Comparison of ENCODE assay signal across 8 cellular contexts in the genomic region with DNA sequence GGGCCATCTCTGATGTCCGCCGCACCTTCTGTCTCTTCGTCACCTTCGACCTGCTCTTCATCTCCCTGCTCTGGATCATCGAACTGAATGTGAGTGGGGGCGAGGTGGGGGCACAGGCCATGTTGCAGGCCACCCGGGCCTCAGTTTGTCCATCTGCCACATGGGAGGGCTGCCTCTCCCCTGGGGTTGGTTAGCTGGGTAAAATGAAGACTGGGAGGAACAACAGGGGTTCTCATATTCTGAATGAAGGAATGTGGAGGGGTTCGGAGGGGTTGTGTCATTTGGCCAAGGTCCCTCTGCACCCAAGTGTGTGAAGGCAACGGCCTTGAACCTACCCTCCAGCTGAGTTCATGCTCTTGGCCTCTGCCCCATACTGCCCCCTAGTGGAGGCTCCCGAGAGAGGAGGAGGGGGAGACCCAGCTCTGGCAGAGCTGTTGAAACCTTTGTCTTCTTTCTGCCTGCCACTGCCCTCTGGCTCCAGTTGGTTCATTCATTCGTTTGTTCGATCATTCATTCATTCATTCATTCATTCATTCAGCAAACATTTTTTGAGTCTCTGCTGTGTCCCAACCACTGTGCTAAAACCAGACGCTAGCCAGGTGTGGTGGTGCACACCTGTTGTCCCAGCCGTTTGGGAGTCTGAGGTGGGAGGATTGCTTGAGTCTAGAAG. TPM values are rescaled to one million over a fixed set of nuclear protein-coding genes. Genes with fewer than 3 reads are reported as not detected.
DNase-seq lines count a peak whose midpoint lies in the region; ATAC-seq, FAIRE-seq and TF ChIP-seq lines count a peak whose summit lies in the region.

No MANE protein-coding gene starts in this region.

- CTCF ChIA-PET in A549 (lab: Yijun Ruan, JAX) (interaction anchor here (0.7 to 48.4 kb wide), 17 partner anchors 31 to 521 kb away, joined by 3 to 1581 read pairs (median 7); a partner anchor contains a TSS), PC-9 (lab: Charles Lee) (interaction anchor here (0.6 to 2.4 kb wide), 4 partner anchors 32 to 371 kb away, joined by 3 to 7 read pairs (median 5); no protein-coding TSS in a partner anchor)

- no peaks in the 10 kb centered on the region for H3K79me2 ChIP-seq in PC-9 (ENCODE audit: low read depth)

- TF ChIP-seq EP300 in A549 (IDR thresholded peaks at IDR 0.05): no peak

- H3K4me2 ChIP-seq in A549 (no peak overlapping the region), PC-9 (no peak overlapping the region)

- no peaks in the 10 kb centered on the region for H3K36me3 ChIP-seq in PC-9 (ENCODE audit: low read depth)

- no peak for FAIRE-seq in A549 (lab: Jason Lieb, UNC)

- no peaks in the 10 kb centered on the region for H3F3A ChIP-seq in PC-9 (ENCODE audit: insufficient read depth, low read depth)

- no peak for TF ChIP-seq POLR2A in A549 (IDR thresholded peaks at IDR 0.05; ENCODE audit: low read length)

- H3K27me3 ChIP-seq in PC-9 (ENCODE audit: insufficient read depth, low read depth): no peaks in the 10 kb centered on the region

- no peak overlapping the region for H3K4me3 Mint-ChIP-seq in activated T-helper 1 cell treated with anti-CD3 and anti-CD28 coated beads, Interleukin-12 subunit alpha, Interleukin-12 subunit beta, Interleukin-2, Interleukin-4 antibody, amounts not matched to agents 30 ng/mL and 10 ng/mL and 1 ng/mL, durations not matched to agents 14 hours and 24 hours and 36 hours
- H3K4me3 Mint-ChIP-seq in osteocyte (ENCODE audit: unreplicated experiment) (no peak overlapping the region), type B pancreatic cell (no peak overlapping the region)

- H3K9me2 ChIP-seq in PC-9 (ENCODE audit: insufficient read depth): no peaks in the 10 kb centered on the region

- POLR2A ChIA-PET in A549 (lab: Yijun Ruan, JAX) (interaction anchor here (1.0 kb wide), 1 partner anchor 34 kb away, joined by 3 read pairs; a partner anchor contains a TSS), PC-9 (lab: Charles Lee; ENCODE audit: unreplicated experiment) (no interaction called here)

- TF ChIP-seq CTCF in A549 (IDR thresholded peaks at IDR 0.05): peak; percentile 90
- TF ChIP-seq CTCF in GM12875 (IDR thresholded peaks at IDR 0.05; ENCODE audit: borderline replicate concordance, insufficient read depth, low read depth, low read length): peak; percentile 95
- peak; percentile 90 for TF ChIP-seq CTCF in PC-9 (conservative IDR thresholded peaks at IDR 0.05)
- peak; percentile 77 for TF ChIP-seq CTCF in osteocyte (IDR thresholded peaks at IDR 0.05)
- TF ChIP-seq CTCF in type B pancreatic cell (conservative IDR thresholded peaks at IDR 0.05): peak; percentile 87

- H3K4me3 ChIP-seq in A549 (no peak overlapping the region), GM12875 (ENCODE audit: low read depth, low read length) (no peak overlapping the region), PC-9 (no peak overlapping the region)

- H3K4me1 ChIP-seq in A549 (no peaks in the 10 kb centered on the region), PC-9 (replicated peaks; ENCODE audit: insufficient read depth) (no peaks in the 10 kb centered on the region)

- TF ChIP-seq RAD21 in A549 (conservative IDR thresholded peaks at IDR 0.05 in 1 of 2, IDR thresholded peaks at IDR 0.05 in 1 of 2): peak; percentile 28 to 41; a peak in 3 of 5 replicates

- no peaks in the 10 kb centered on the region for H3K4me1 Mint-ChIP-seq in activated T-helper 1 cell treated with anti-CD3 and anti-CD28 coated beads, Interleukin-12 subunit alpha, Interleukin-12 subunit beta, Interleukin-2, Interleukin-4 antibody, amounts not matched to agents 30 ng/mL and 10 ng/mL and 1 ng/mL, durations not matched to agents 14 hours and 24 hours and 36 hours (ENCODE audit: low read depth)
- H3K4me1 Mint-ChIP-seq in osteocyte (ENCODE audit: unreplicated experiment): peaks cover 23% of the 10 kb centered on the region
- peaks cover 41% of the 10 kb centered on the region for H3K4me1 Mint-ChIP-seq in type B pancreatic cell (ENCODE audit: unreplicated experiment)

- H3K27ac Mint-ChIP-seq in activated T-helper 1 cell treated with anti-CD3 and anti-CD28 coated beads, Interleukin-12 subunit alpha, Interleukin-12 subunit beta, Interleukin-2, Interleukin-4 antibody, amounts not matched to agents 30 ng/mL and 10 ng/mL and 1 ng/mL, durations not matched to agents 14 hours and 24 hours and 36 hours: no peak overlapping the region
- no peak overlapping the region for H3K27ac Mint-ChIP-seq in osteocyte (ENCODE audit: unreplicated experiment)
- peak overlapping the region; percentile 50 for H3K27ac Mint-ChIP-seq in type B pancreatic cell

- no peaks in the 10 kb centered on the region for H3K9me3 Mint-ChIP-seq in activated T-helper 1 cell treated with anti-CD3 and anti-CD28 coated beads, Interleukin-12 subunit alpha, Interleukin-12 subunit beta, Interleukin-2, Interleukin-4 antibody, amounts not matched to agents 30 ng/mL and 10 ng/mL and 1 ng/mL, durations not matched to agents 14 hours and 24 hours and 36 hours
- H3K9me3 Mint-ChIP-seq in osteocyte (ENCODE audit: unreplicated experiment) (no peaks in the 10 kb centered on the region), type B pancreatic cell (no peaks in the 10 kb centered on the region)

- ATAC-seq in A549: peak; percentile 65 to 86; a peak in 5 of 6 replicates

- no peak overlapping the region for H2AFZ ChIP-seq in PC-9

- DNase-seq in A549 (ENCODE audit: low read depth in 1 of 2, low spot score in 1 of 2) (peak; percentile 67 to 91), PC-9 (peak in 1 of 2 experiments; percentile 43), fibroblast of the conjunctiva (ENCODE audit: low read depth) (peak; percentile 13), osteocyte (ENCODE audit: extremely low spot score, unreplicated experiment) (peak; percentile 89), type B pancreatic cell (ENCODE audit: extremely low spot score, unreplicated experiment) (no peak), SW480 (ENCODE audit: low spot score) (no peak)
- peak; percentile 59 for DNase-seq in activated T-helper 1 cell treated with anti-CD3 and anti-CD28 coated beads, Interleukin-12 subunit alpha, Interleukin-12 subunit beta, Interleukin-2, Interleukin-4 antibody, amounts not matched to agents 30 ng/mL and 10 ng/mL and 1 ng/mL, durations not matched to agents 14 hours and 24 hours and 36 hours (ENCODE audit: low spot score)

- H3K27me3 Mint-ChIP-seq in activated T-helper 1 cell treated with anti-CD3 and anti-CD28 coated beads, Interleukin-12 subunit alpha, Interleukin-12 subunit beta, Interleukin-2, Interleukin-4 antibody, amounts not matched to agents 30 ng/mL and 10 ng/mL and 1 ng/mL, durations not matched to agents 14 hours and 24 hours and 36 hours (ENCODE audit: insufficient read depth): no peaks in the 10 kb centered on the region
- no peaks in the 10 kb centered on the region for H3K27me3 Mint-ChIP-seq in osteocyte (ENCODE audit: unreplicated experiment)
- H3K27me3 Mint-ChIP-seq in type B pancreatic cell: no peaks in the 10 kb centered on the region

- H3K36me3 Mint-ChIP-seq in activated T-helper 1 cell treated with anti-CD3 and anti-CD28 coated beads, Interleukin-12 subunit alpha, Interleukin-12 subunit beta, Interleukin-2, Interleukin-4 antibody, amounts not matched to agents 30 ng/mL and 10 ng/mL and 1 ng/mL, durations not matched to agents 14 hours and 24 hours and 36 hours (ENCODE audit: low read depth): peaks cover 10% of the 10 kb centered on the region
- peaks cover 7% of the 10 kb centered on the region for H3K36me3 Mint-ChIP-seq in osteocyte (ENCODE audit: unreplicated experiment)
- H3K36me3 Mint-ChIP-seq in type B pancreatic cell: no peaks in the 10 kb centered on the region

- no TSS peak for BruUV-seq in PC-9 (replicated peaks; lab: Mats Ljungman, UMichigan)

- intact Hi-C loops in PC-9 (cut with micrococcal nuclease; ENCODE audit: unreplicated experiment): no loop called here
- intact Hi-C loops in activated T-helper 1 cell treated with anti-CD3 and anti-CD28 coated beads, Interleukin-12 subunit alpha, Interleukin-12 subunit beta, Interleukin-2, Interleukin-4 antibody, amounts not matched to agents 30 ng/mL and 10 ng/mL and 1 ng/mL, durations not matched to agents 14 hours and 24 hours and 36 hours (cut with micrococcal nuclease): loop anchor here (1.0 kb wide), 1 partner anchor 31 kb away; no protein-coding TSS in a partner anchor

- peaks cover 10% of the 10 kb centered on the region; the same call in 1 of the 2 replicates for H4K20me1 ChIP-seq in PC-9 (ENCODE audit: insufficient read depth)

- H3K9me3 ChIP-seq in A549 (no peaks in the 10 kb centered on the region), PC-9 (ENCODE audit: insufficient read depth, low read depth) (no peaks in the 10 kb centered on the region)

- H3K27ac ChIP-seq in A549 (no peak overlapping the region), PC-9 (no peak overlapping the region)

- 49% methylated on average over 14 of the region's 14 CpGs for WGBS in A549 (ENCODE audit: missing lambda C conversion rate)

RNA-seq across cellular contexts. Expression of a gene that starts 11.4 kb away (rescaled TPM):
- polyA plus RNA-seq in A549 (2011; rRNA removed) (0.41 and 0.67 TPM in 2 replicates), A549 (2017; fragmentation: RNase III; extraction: RNeasy Plus Mini Kit Qiagen cat#74134 plus additional on column Dnase treatment) (1.0 to 1.6 TPM (median 1.2 TPM) in 3 replicates)
- 0.40 and 0.61 TPM in 2 replicates for polyA plus RNA-seq in A549 (2012; cell fraction: cytosol; rRNA removed)
- polyA plus RNA-seq in A549 (2012; cell fraction: nucleus; rRNA removed): 3.7 and 4.3 TPM in 2 replicates
- polyA minus RNA-seq in A549 (2011; rRNA and poly(A)+ RNA removed): 0.73 and 1.2 TPM in 2 replicates
- total RNA-seq in PC-9 (2021) (1.2 and 1.6 TPM in 2 replicates), osteocyte (0.94 and 1.3 TPM in 2 replicates), type B pancreatic cell (ENCODE audit: low replicate concordance) (1.5 and 2.4 TPM in 2 replicates)
- total RNA-seq in activated T-helper 1 cell treated with anti-CD3 and anti-CD28 coated beads, Interleukin-12 subunit alpha, Interleukin-12 subunit beta, Interleukin-2, Interleukin-4 antibody, amounts not matched to agents 30 ng/mL and 10 ng/mL and 1 ng/mL, durations not matched to agents 14 hours and 24 hours and 36 hours: 0.96 and 1.4 TPM in 2 replicates

RNA-seq across cellular contexts. Expression of a gene that starts 14.5 kb away (rescaled TPM):
- polyA plus RNA-seq in A549 (2011; rRNA removed) (not detected in 2 replicates), A549 (2017; fragmentation: RNase III; extraction: RNeasy Plus Mini Kit Qiagen cat#74134 plus additional on column Dnase treatment) (0.16 TPM in 1 of 3 replicates, not detected in the others)
- polyA plus RNA-seq in A549 (2012; cell fraction: cytosol; rRNA removed): 0.05 and 0.16 TPM in 2 replicates
- polyA plus RNA-seq in A549 (2012; cell fraction: nucleus; rRNA removed): 0.12 TPM in 1 of 2 replicates, not detected in the other
- polyA minus RNA-seq in A549 (2011; rRNA and poly(A)+ RNA removed): not detected in 2 replicates
- total RNA-seq in PC-9 (2021) (0.75 and 1.1 TPM in 2 replicates), osteocyte (1.9 and 2.4 TPM in 2 replicates), type B pancreatic cell (ENCODE audit: low replicate concordance) (3.3 and 5.4 TPM in 2 replicates)
- total RNA-seq in activated T-helper 1 cell treated with anti-CD3 and anti-CD28 coated beads, Interleukin-12 subunit alpha, Interleukin-12 subunit beta, Interleukin-2, Interleukin-4 antibody, amounts not matched to agents 30 ng/mL and 10 ng/mL and 1 ng/mL, durations not matched to agents 14 hours and 24 hours and 36 hours: not detected in 2 replicates

RNA-seq across cellular contexts. Expression of a gene that starts 16.9 kb away (rescaled TPM):
- polyA plus RNA-seq in A549 (2011; rRNA removed) (56.0 and 60.9 TPM in 2 replicates), A549 (2017; fragmentation: RNase III; extraction: RNeasy Plus Mini Kit Qiagen cat#74134 plus additional on column Dnase treatment) (53.0 to 56.1 TPM (median 54.6 TPM) in 3 replicates)
- polyA plus RNA-seq in A549 (2012; cell fraction: cytosol; rRNA removed): 83.7 and 101 TPM in 2 replicates
- polyA plus RNA-seq in A549 (2012; cell fraction: nucleus; rRNA removed): 261 and 339 TPM in 2 replicates
- 77.8 and 87.0 TPM in 2 replicates for polyA minus RNA-seq in A549 (2011; rRNA and poly(A)+ RNA removed)
- total RNA-seq in PC-9 (2021) (47.7 and 55.9 TPM in 2 replicates), osteocyte (55.5 and 68.9 TPM in 2 replicates), type B pancreatic cell (ENCODE audit: low replicate concordance) (52.0 and 62.0 TPM in 2 replicates)
- total RNA-seq in activated T-helper 1 cell treated with anti-CD3 and anti-CD28 coated beads, Interleukin-12 subunit alpha, Interleukin-12 subunit beta, Interleukin-2, Interleukin-4 antibody, amounts not matched to agents 30 ng/mL and 10 ng/mL and 1 ng/mL, durations not matched to agents 14 hours and 24 hours and 36 hours: 54.7 and 65.3 TPM in 2 replicates

RNA-seq across cellular contexts. Expression of a gene that starts 27.0 kb away (rescaled TPM):
- polyA plus RNA-seq in A549 (2011; rRNA removed) (0.07 and 0.10 TPM in 2 replicates), A549 (2017; fragmentation: RNase III; extraction: RNeasy Plus Mini Kit Qiagen cat#74134 plus additional on column Dnase treatment) (not detected in 3 replicates)
- 0.03 TPM in 1 of 2 replicates, not detected in the other for polyA plus RNA-seq in A549 (2012; cell fraction: cytosol; rRNA removed)
- not detected in 2 replicates for polyA plus RNA-seq in A549 (2012; cell fraction: nucleus; rRNA removed)
- polyA minus RNA-seq in A549 (2011; rRNA and poly(A)+ RNA removed): not detected in 2 replicates
- total RNA-seq in PC-9 (2021) (not detected in 2 replicates), osteocyte (4.5 and 6.0 TPM in 2 replicates), type B pancreatic cell (ENCODE audit: low replicate concordance) (1.8 and 3.7 TPM in 2 replicates)
- not detected in 2 replicates for total RNA-seq in activated T-helper 1 cell treated with anti-CD3 and anti-CD28 coated beads, Interleukin-12 subunit alpha, Interleukin-12 subunit beta, Interleukin-2, Interleukin-4 antibody, amounts not matched to agents 30 ng/mL and 10 ng/mL and 1 ng/mL, durations not matched to agents 14 hours and 24 hours and 36 hours

RNA-seq across cellular contexts. Expression of a gene that starts 34.1 kb away (rescaled TPM):
- polyA plus RNA-seq in A549 (2011; rRNA removed) (8.5 and 10.6 TPM in 2 replicates), A549 (2017; fragmentation: RNase III; extraction: RNeasy Plus Mini Kit Qiagen cat#74134 plus additional on column Dnase treatment) (6.2 to 8.0 TPM (median 7.3 TPM) in 3 replicates)
- 8.7 and 11.2 TPM in 2 replicates for polyA plus RNA-seq in A549 (2012; cell fraction: cytosol; rRNA removed)
- 45.5 and 48.0 TPM in 2 replicates for polyA plus RNA-seq in A549 (2012; cell fraction: nucleus; rRNA removed)
- 15.5 and 18.5 TPM in 2 replicates for polyA minus RNA-seq in A549 (2011; rRNA and poly(A)+ RNA removed)
- total RNA-seq in PC-9 (2021) (15.0 and 16.2 TPM in 2 replicates), osteocyte (33.8 and 35.3 TPM in 2 replicates), type B pancreatic cell (ENCODE audit: low replicate concordance) (23.5 and 31.5 TPM in 2 replicates)
- total RNA-seq in activated T-helper 1 cell treated with anti-CD3 and anti-CD28 coated beads, Interleukin-12 subunit alpha, Interleukin-12 subunit beta, Interleukin-2, Interleukin-4 antibody, amounts not matched to agents 30 ng/mL and 10 ng/mL and 1 ng/mL, durations not matched to agents 14 hours and 24 hours and 36 hours: 14.4 and 16.9 TPM in 2 replicates

Comparison
In these comparisons a context has a peak if more than half of its experiments do, and no peak if none do; other contexts are left out.
1. DNase-seq: peak in A549 (2 of 2), activated T-helper 1 cell treated with anti-CD3 and anti-CD28 coated beads, Interleukin-12 subunit alpha, Interleukin-12 subunit beta, Interleukin-2, Interleukin-4 antibody, amounts not matched to agents 30 ng/mL and 10 ng/mL and 1 ng/mL, durations not matched to agents 14 hours and 24 hours and 36 hours (single experiment), fibroblast of the conjunctiva (single experiment) and osteocyte (single experiment); none in type B pancreatic cell (single experiment) and SW480 (single experiment).
2. Peak in every context shown above with its lines, with median percentiles within 50 percentile points of each other: CTCF ChIP-seq.